Comparison of ENCODE assay signal across 25 cellular contexts in the genomic region with DNA sequence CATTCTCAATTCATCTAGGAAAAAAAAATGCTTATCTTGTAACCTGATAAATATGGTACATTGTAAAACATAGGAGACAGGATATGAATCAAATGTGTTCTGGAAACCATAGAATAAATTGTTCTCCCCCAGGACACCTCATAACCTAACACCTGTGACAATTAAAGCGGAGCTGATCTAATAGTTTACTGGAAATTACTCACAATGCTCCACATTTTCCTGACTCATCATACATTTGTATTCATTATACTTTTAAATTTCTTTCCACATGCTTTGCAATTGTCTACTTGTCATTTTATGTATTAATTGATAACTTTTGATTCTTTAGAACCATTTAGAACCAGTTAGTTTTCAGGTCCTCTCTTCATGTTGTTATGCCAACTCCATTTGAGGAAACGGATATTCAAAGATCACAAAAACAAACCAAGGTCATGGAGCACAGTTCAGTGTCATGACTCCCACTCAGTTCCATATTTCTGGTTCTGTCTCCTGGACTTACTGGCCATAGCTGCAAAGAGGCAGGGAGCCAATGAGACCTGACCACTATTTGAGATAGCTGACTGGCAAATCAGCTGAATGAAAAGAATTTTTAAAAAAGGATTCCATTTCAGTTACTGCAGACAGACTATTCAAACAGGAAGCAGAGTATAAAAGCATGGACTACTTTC.
A peak's percentile ranks its signal among the peaks of the same experiment; 100 is the strongest.
DNase-seq lines count a peak whose midpoint lies in the region; ATAC-seq, FAIRE-seq and TF ChIP-seq lines count a peak whose summit lies in the region.
"Had no signal": no experiment of that assay in that cellular context is flagged by ENCODE, and none has a peak within 500 bp of the region (broad histone marks: within the 10 kb centered on the region; RNA-seq: fewer than 3 reads in every experiment).

No MANE protein-coding gene starts in this region.

- H3K36me3 ChIP-seq in left ventricle myocardium inferior (no peaks in the 10 kb centered on the region), bronchial epithelial cell (ENCODE audit: control insufficient read depth, insufficient read depth, low read length) (no peaks in the 10 kb centered on the region), spleen (no peaks in the 10 kb centered on the region), Caco-2 (ENCODE audit: control insufficient read depth, insufficient read depth, low read length) (no peaks in the 10 kb centered on the region)
- H3K36me3 ChIP-seq: ovary, upper lobe of left lung had no signal

- no TSS peak for BruUV-seq in Caco-2 (replicated peaks; lab: Mats Ljungman, UMichigan)

- no peak overlapping the region for H3K4me3 ChIP-seq in left ventricle myocardium inferior
- no peak overlapping the region for H3K4me3 ChIP-seq in bronchial epithelial cell (ENCODE audit: low read depth, low read length)
- H3K4me3 ChIP-seq in spleen = no peak overlapping the region
- no peak overlapping the region for H3K4me3 ChIP-seq in Caco-2 (ENCODE audit: low read depth, low read length)
- H3K4me3 ChIP-seq: A549, mucosa of descending colon, ovary, upper lobe of left lung had no signal

- H3K4me1 ChIP-seq in left ventricle myocardium inferior = peaks cover 6% of the 10 kb centered on the region
- H3K4me1 ChIP-seq in spleen = peaks cover 0 to 6% (median 0%) of the 10 kb centered on the region in 6 donors
- H3K4me1 ChIP-seq in Caco-2 = no peaks in the 10 kb centered on the region
- H3K4me1 ChIP-seq: A549 had no signal

- ATAC-seq in left ventricle myocardium superior (no peak), GM18519 (IDR thresholded peaks at IDR 0.05; ENCODE audit: low FRiP score, unreplicated experiment) (no peak), T-helper 17 cell (no peak)
- ATAC-seq: A549, mucosa of descending colon had no signal

- intact Hi-C loops in left ventricle myocardium inferior (cut with micrococcal nuclease) = no loop called here
- intact Hi-C loops in left ventricle myocardium superior (cut with micrococcal nuclease) = no loop called here
- intact Hi-C loops in spleen (cut with DNase I; ENCODE audit: low total_unique reads) = no loop called here
- intact Hi-C loops in Caco-2 (cut with micrococcal nuclease; ENCODE audit: unreplicated experiment) = no loop called here

- no peak overlapping the region for H3K27ac Mint-ChIP-seq in T-helper 17 cell
- no peak overlapping the region for H3K27ac Mint-ChIP-seq in Caco-2 (ENCODE audit: unreplicated experiment)
- H3K27ac Mint-ChIP-seq: brain; CD4-positive, CD25-positive, alpha-beta regulatory T cell; endodermal cell had no signal

- H3K9me3 ChIP-seq in left ventricle myocardium inferior (replicated peaks) = no peaks in the 10 kb centered on the region
- no peaks in the 10 kb centered on the region for H3K9me3 ChIP-seq in spleen
- no peaks in the 10 kb centered on the region for H3K9me3 ChIP-seq in T-helper 17 cell (ENCODE audit: control insufficient read depth, low read length, poor library complexity, severe bottlenecking)
- no peaks in the 10 kb centered on the region for H3K9me3 ChIP-seq in Caco-2
- H3K9me3 ChIP-seq: A549, mucosa of descending colon, ovary, upper lobe of left lung had no signal

- CTCF ChIA-PET in Caco-2 (lab: Charles Lee) = no interaction called here

- H3K27me3 ChIP-seq in left ventricle myocardium inferior (ENCODE audit: low read depth) (no peaks in the 10 kb centered on the region), bronchial epithelial cell (ENCODE audit: control insufficient read depth, insufficient read depth, low read length) (no peaks in the 10 kb centered on the region), spleen (replicated peaks in 1 of 7) (no peaks in the 10 kb centered on the region), Caco-2 (replicated peaks; ENCODE audit: control insufficient read depth, insufficient read depth, low read length) (no peaks in the 10 kb centered on the region)
- H3K27me3 ChIP-seq: ovary, upper lobe of left lung had no signal

- no peak for TF ChIP-seq CTCF in left ventricle myocardium inferior (IDR thresholded peaks at IDR 0.05; ENCODE audit: borderline replicate concordance)
- no peak for TF ChIP-seq CTCF in bronchial epithelial cell (IDR thresholded peaks at IDR 0.05; ENCODE audit: insufficient read depth, low read length, severe bottlenecking)
- TF ChIP-seq CTCF in spleen (IDR thresholded peaks at IDR 0.05 in 8 of 11, conservative IDR thresholded peaks at IDR 0.05 in 3 of 11) = no peak
- TF ChIP-seq CTCF in Caco-2 (IDR thresholded peaks at IDR 0.05; ENCODE audit: insufficient read depth in 1 of 2, low read depth in 1 of 2, low read length in 1 of 2, severe bottlenecking in 1 of 2, unreplicated experiment in 1 of 2) = no peak

- TF ChIP-seq POLR2A in spleen (IDR thresholded peaks at IDR 0.05) = no peak

- WGBS in spleen, 5 donors = 68 to 79% (median 70%) methylated on average over 2 of the region's 2 CpGs

- H3K4me3 Mint-ChIP-seq in T-helper 17 cell (no peak overlapping the region), Caco-2 (ENCODE audit: unreplicated experiment) (no peak overlapping the region)
- H3K4me3 Mint-ChIP-seq: brain; CD4-positive, CD25-positive, alpha-beta regulatory T cell; endodermal cell had no signal

- H3K4me1 Mint-ChIP-seq in T-helper 17 cell (no peaks in the 10 kb centered on the region), Caco-2 (ENCODE audit: low read depth, unreplicated experiment) (no peaks in the 10 kb centered on the region)
- H3K4me1 Mint-ChIP-seq: CD4-positive, CD25-positive, alpha-beta regulatory T cell; endodermal cell had no signal

- no peak for DNase-seq in left ventricle myocardium inferior
- no peak for DNase-seq in left ventricle myocardium superior
- peak; percentile 91 for DNase-seq in bronchial epithelial cell (ENCODE audit: low read depth)
- DNase-seq in iris pigment epithelial cell (ENCODE audit: low read depth) = peak; percentile 40
- no peak for DNase-seq in spleen
- no peak for DNase-seq in T-helper 17 cell
- no peak for DNase-seq in Caco-2
- DNase-seq: activated CD4-positive, CD25-positive, alpha-beta regulatory T cell treated with anti-CD3 and anti-CD28 coated beads, Interleukin-2, amount 50 U/mL, for 72 hours; activated CD8-positive, alpha-beta memory T cell treated with anti-CD3 and anti-CD28 coated beads, Interleukin-2, amount 50 U/mL, for 4 hours; activated naive CD4-positive, alpha-beta T cell; CD4-positive, CD25-positive, alpha-beta regulatory T cell; DMS79; endodermal cell; GOT3; mucosa of descending colon; NCI-H2107; NCI-H748 treated with DMSO at 0.1 percent for 48 hours; ovary; RPMI8226; stimulated activated naive CD4-positive, alpha-beta T cell; upper lobe of left lung had no signal

- H3K36me3 Mint-ChIP-seq in T-helper 17 cell (ENCODE audit: low read depth) (no peaks in the 10 kb centered on the region), Caco-2 (ENCODE audit: insufficient read depth, unreplicated experiment) (no peaks in the 10 kb centered on the region)
- H3K36me3 Mint-ChIP-seq: brain; CD4-positive, CD25-positive, alpha-beta regulatory T cell had no signal

- H3K27me3 Mint-ChIP-seq in T-helper 17 cell = no peaks in the 10 kb centered on the region
- H3K27me3 Mint-ChIP-seq in Caco-2 (ENCODE audit: insufficient read depth, unreplicated experiment) = no peaks in the 10 kb centered on the region
- H3K27me3 Mint-ChIP-seq: brain; CD4-positive, CD25-positive, alpha-beta regulatory T cell had no signal

- H3K27ac ChIP-seq in left ventricle myocardium inferior (replicated peaks) (peak overlapping the region; percentile 3), spleen (peak overlapping the region in 5 of 8 donors; percentile 1 to 45 (median 16))
- H3K27ac ChIP-seq: A549, ovary had no signal

- no peaks in the 10 kb centered on the region for H3K9me3 Mint-ChIP-seq in Caco-2 (ENCODE audit: unreplicated experiment)
- H3K9me3 Mint-ChIP-seq: brain, endodermal cell had no signal

- FAIRE-seq in bronchial epithelial cell (lab: Jason Lieb, UNC) = no peak
- FAIRE-seq: A549, islet of Langerhans had no signal

- POLR2A ChIA-PET in Caco-2 (lab: Charles Lee) = no interaction called here

Comparison
In these comparisons a context has a peak if more than half of its experiments do, and no peak if none do; other contexts are left out.
1. DNase-seq: peak in bronchial epithelial cell (single experiment) and iris pigment epithelial cell (single experiment); none in left ventricle myocardium inferior (single experiment), left ventricle myocardium superior (single experiment), spleen (single experiment), T-helper 17 cell (0 of 3) and Caco-2 (0 of 2).